15 cellular contexts compared by ENCODE assay signal in the genomic region with DNA sequence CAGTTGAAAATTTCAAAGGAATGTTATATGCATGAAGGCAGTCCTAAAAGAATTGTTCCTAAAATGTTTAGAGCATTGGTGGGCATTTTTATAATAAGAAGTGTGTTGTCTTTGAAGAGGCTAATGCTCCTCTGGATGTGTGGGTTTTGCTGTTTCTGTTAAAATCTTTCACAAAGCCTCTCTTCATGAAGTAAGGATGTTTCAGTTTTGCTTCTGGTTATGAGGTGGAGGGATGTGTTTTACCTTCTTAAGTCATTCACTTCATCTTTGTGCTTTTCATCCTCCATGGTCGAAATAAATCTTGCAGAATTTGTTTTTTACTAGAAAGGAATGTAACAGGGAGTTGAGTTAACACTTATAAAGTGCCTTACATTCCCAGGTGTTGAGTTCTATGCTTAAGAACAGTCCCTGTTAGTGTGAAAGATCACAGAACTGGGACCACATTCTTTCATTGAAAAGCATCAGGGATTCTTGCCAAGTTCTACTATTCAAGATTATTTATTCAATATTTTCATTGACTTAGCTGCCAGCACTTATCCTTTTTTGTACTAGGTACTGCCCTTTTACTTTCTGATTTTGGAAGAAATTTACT. TPM values are rescaled to one million over a fixed set of nuclear protein-coding genes. Genes with fewer than 3 reads are reported as not detected.
DNase-seq lines count a peak whose midpoint lies in the region; ATAC-seq and TF ChIP-seq lines count a peak whose summit lies in the region.
"Had no signal": no experiment of that assay in that cellular context is flagged by ENCODE, and none has a peak within 500 bp of the region (broad histone marks: within the 10 kb centered on the region; RNA-seq: fewer than 3 reads in every experiment).

No MANE protein-coding gene starts in this region.

- H3F3A ChIP-seq in PC-3 (ENCODE audit: low read length, unreplicated experiment) = peaks cover 8% of the 10 kb centered on the region

- H3K36me3 Mint-ChIP-seq in activated CD4-positive, alpha-beta T cell treated with anti-CD3 and anti-CD28 coated beads, Interleukin-2, amount 10 ng/mL, durations not matched to agents 24 days and 14 days (ENCODE audit: low read depth) = no peaks in the 10 kb centered on the region
- no peaks in the 10 kb centered on the region for H3K36me3 Mint-ChIP-seq in chondrocyte (ENCODE audit: low read depth)

- H3K79me2 ChIP-seq in PC-3 (ENCODE audit: low read length) = peaks cover 48% of the 10 kb centered on the region

- peak; percentile 35 for DNase-seq in activated CD4-positive, alpha-beta T cell treated with anti-CD3 and anti-CD28 coated beads, Interleukin-2, amount 10 ng/mL, durations not matched to agents 24 days and 14 days
- no peak for DNase-seq in activated CD4-positive, alpha-beta T cell treated with anti-CD3 and anti-CD28 coated beads for 1 hour
- DNase-seq in PC-3 (peak; percentile 26), thyroid gland (no peak), coronary artery (ENCODE audit: low spot score) (no peak), chondrocyte (ENCODE audit: low spot score) (no peak)
- DNase-seq: activated B cell treated with CpG ODN at 0.5 μM for 24 hours, NCI-H1417 treated with DMSO at 0.1 percent for 48 hours, right lobe of liver had no signal

- peak overlapping the region; percentile 20; the same call in 1 of the 2 replicates for H3K4me3 ChIP-seq in PC-3 (ENCODE audit: low read length)
- H3K4me3 ChIP-seq in thyroid gland (replicated peaks in 1 of 3) = no peak overlapping the region
- no peak overlapping the region for H3K4me3 ChIP-seq in coronary artery
- H3K4me3 ChIP-seq: A549, right lobe of liver, SJSA1, thoracic aorta had no signal

- 5 to 14% methylated on average over 1 of the region's 1 CpG for WGBS in thyroid gland, 2 donors

- POLR2A ChIA-PET in PC-3 (lab: Charles Lee; ENCODE audit: unreplicated experiment) = no interaction called here

- no peaks in the 10 kb centered on the region for H3K9me3 ChIP-seq in PC-3 (ENCODE audit: low read length)
- no peaks in the 10 kb centered on the region for H3K9me3 ChIP-seq in thyroid gland
- H3K9me3 ChIP-seq: A549, right lobe of liver, SJSA1, thoracic aorta had no signal

- no peaks in the 10 kb centered on the region for H3K36me3 ChIP-seq in PC-3 (ENCODE audit: low read depth, low read length)
- H3K36me3 ChIP-seq in thyroid gland = no peaks in the 10 kb centered on the region
- H3K36me3 ChIP-seq: right lobe of liver, SJSA1, thoracic aorta had no signal

- H3K27me3 ChIP-seq in PC-3 (ENCODE audit: low read length) (no peaks in the 10 kb centered on the region), thyroid gland (no peaks in the 10 kb centered on the region)
- H3K27me3 ChIP-seq: right lobe of liver, SJSA1 had no signal

- TF ChIP-seq POLR2A in thyroid gland (IDR thresholded peaks at IDR 0.05) = no peak

- H3K4me2 ChIP-seq in PC-3 (ENCODE audit: low read length) = peak overlapping the region; percentile 71
- H3K4me2 ChIP-seq: A549 had no signal

- TF ChIP-seq CTCF in PC-3 (conservative IDR thresholded peaks at IDR 0.05; ENCODE audit: low read depth, low read length) (no peak), thyroid gland (IDR thresholded peaks at IDR 0.05) (no peak), coronary artery (IDR thresholded peaks at IDR 0.05) (no peak), chondrocyte (IDR thresholded peaks at IDR 0.05) (no peak)

- H2AFZ ChIP-seq in PC-3 (ENCODE audit: low read length) = no peak overlapping the region

- H3K9me3 Mint-ChIP-seq in activated CD4-positive, alpha-beta T cell treated with anti-CD3 and anti-CD28 coated beads, Interleukin-2, amount 10 ng/mL, durations not matched to agents 24 days and 14 days = no peaks in the 10 kb centered on the region
- H3K9me3 Mint-ChIP-seq in chondrocyte (ENCODE audit: low read depth) = peaks cover 5% of the 10 kb centered on the region
- H3K9me3 Mint-ChIP-seq: activated B cell treated with CpG ODN at 0.5 μM for 24 hours had no signal

- H4K20me1 ChIP-seq in PC-3 (ENCODE audit: low read length) = no peaks in the 10 kb centered on the region

- no peaks in the 10 kb centered on the region for H3K9me2 ChIP-seq in PC-3 (replicated peaks; ENCODE audit: low read length)

- CTCF ChIA-PET in PC-3 (lab: Charles Lee) = no interaction called here

- no peak overlapping the region for H3K9ac ChIP-seq in PC-3 (ENCODE audit: low read length)

- H3K27ac Mint-ChIP-seq in activated CD4-positive, alpha-beta T cell treated with anti-CD3 and anti-CD28 coated beads, Interleukin-2, amount 10 ng/mL, durations not matched to agents 24 days and 14 days = no peak overlapping the region
- H3K27ac Mint-ChIP-seq in chondrocyte (ENCODE audit: unreplicated experiment) = no peak overlapping the region
- H3K27ac Mint-ChIP-seq: activated B cell treated with CpG ODN at 0.5 μM for 24 hours had no signal

- H3K4me1 ChIP-seq in PC-3 (ENCODE audit: insufficient read depth, low read length) (peaks cover 71% of the 10 kb centered on the region), thyroid gland (peaks cover 15 to 20% of the 10 kb centered on the region in 2 donors)

- ATAC-seq in HG02759 (IDR thresholded peaks at IDR 0.05; ENCODE audit: unreplicated experiment) (peak; percentile 60), PC-3 (no peak; the same call in 1 of the 2 replicates), GM21723 (IDR thresholded peaks at IDR 0.05; ENCODE audit: unreplicated experiment) (no peak)
- ATAC-seq: A549, HCT116 had no signal

- no peak overlapping the region for H3K27ac ChIP-seq in PC-3 (ENCODE audit: low read length)
- peak overlapping the region in 2 of 3 donors; percentile 20 to 41 for H3K27ac ChIP-seq in thyroid gland
- no peak overlapping the region for H3K27ac ChIP-seq in coronary artery
- H3K27ac ChIP-seq: A549, right lobe of liver, SJSA1, thoracic aorta had no signal

- H3K4me3 Mint-ChIP-seq in activated CD4-positive, alpha-beta T cell treated with anti-CD3 and anti-CD28 coated beads, Interleukin-2, amount 10 ng/mL, durations not matched to agents 24 days and 14 days = no peak overlapping the region
- no peak overlapping the region for H3K4me3 Mint-ChIP-seq in chondrocyte (ENCODE audit: unreplicated experiment)
- H3K4me3 Mint-ChIP-seq: activated B cell treated with CpG ODN at 0.5 μM for 24 hours had no signal

- H3K27me3 Mint-ChIP-seq in activated CD4-positive, alpha-beta T cell treated with anti-CD3 and anti-CD28 coated beads, Interleukin-2, amount 10 ng/mL, durations not matched to agents 24 days and 14 days = peaks cover 15% of the 10 kb centered on the region
- no peaks in the 10 kb centered on the region for H3K27me3 Mint-ChIP-seq in chondrocyte (ENCODE audit: low read depth)

- H3K4me1 Mint-ChIP-seq in activated CD4-positive, alpha-beta T cell treated with anti-CD3 and anti-CD28 coated beads, Interleukin-2, amount 10 ng/mL, durations not matched to agents 24 days and 14 days = peaks cover 4% of the 10 kb centered on the region
- peaks cover 55% of the 10 kb centered on the region for H3K4me1 Mint-ChIP-seq in chondrocyte (ENCODE audit: low read depth)
- H3K4me1 Mint-ChIP-seq: activated B cell treated with CpG ODN at 0.5 μM for 24 hours had no signal

- BruUV-seq in PC-3 (replicated peaks; lab: Mats Ljungman, UMichigan) = no TSS peak

- intact Hi-C loops in activated CD4-positive, alpha-beta T cell treated with anti-CD3 and anti-CD28 coated beads, Interleukin-2, amount 10 ng/mL, durations not matched to agents 24 days and 14 days (cut with micrococcal nuclease) = no loop called here
- intact Hi-C loops in PC-3 (cut with micrococcal nuclease) = no loop called here
- intact Hi-C loops in thyroid gland (cut with DNase I) = no loop called here

RNA-seq across cellular contexts. Expression of a gene that starts 21.1 kb away (rescaled TPM):
- total RNA-seq in activated CD4-positive, alpha-beta T cell treated with anti-CD3 and anti-CD28 coated beads, Interleukin-2, amount 10 ng/mL, durations not matched to agents 24 days and 14 days = not detected in 2 replicates
- total RNA-seq in PC-3 (2014; rRNA removed) (11.3 and 13.8 TPM in 2 replicates), thyroid gland (10 to 100 TPM; 27.3 to 76.6 (median 57.1) TPM), chondrocyte (1.7 to 4.8 TPM (median 1.8 TPM) in 3 replicates)

Comparison
In these comparisons a context has a peak if more than half of its experiments do, and no peak if none do; other contexts are left out.
1. DNase-seq: peak in activated CD4-positive, alpha-beta T cell treated with anti-CD3 and anti-CD28 coated beads, Interleukin-2, amount 10 ng/mL, durations not matched to agents 24 days and 14 days (single experiment) and PC-3 (single experiment); none in activated CD4-positive, alpha-beta T cell treated with anti-CD3 and anti-CD28 coated beads for 1 hour (single experiment), thyroid gland (0 of 2), coronary artery (single experiment) and chondrocyte (single experiment).
2. H3K27ac ChIP-seq: peak in thyroid gland (2 of 3); none in PC-3 (single experiment) and coronary artery (0 of 2).